In genomic region chr11:123246749-123247497, GRCh38 we compare ENCODE assay signal across 8 cellular contexts. TPM values are rescaled to one million over a fixed set of nuclear protein-coding genes. Genes with fewer than 3 reads are reported as not detected.
DNase-seq lines count a peak whose midpoint lies in the region; ATAC-seq and TF ChIP-seq lines count a peak whose summit lies in the region.

No MANE protein-coding gene starts in this region.

- H3K27ac Mint-ChIP-seq in activated naive CD8-positive, alpha-beta T cell treated with anti-CD3 and anti-CD28 coated beads, Interleukin-2, amount 50 U/mL, for 24 hours = no peak overlapping the region

- intact Hi-C loops in heart right ventricle (cut with DNase I) = loop anchor here in 9 of 10 donors (1.0 to 5.0 kb wide), 6 partner anchors 134 to 144 kb away; no protein-coding TSS in a partner anchor

- peaks cover 0 to 13% (median 4%) of the 10 kb centered on the region in 9 donors for H3K4me1 ChIP-seq in heart right ventricle

- peaks cover 16% of the 10 kb centered on the region for H3K27me3 Mint-ChIP-seq in activated naive CD8-positive, alpha-beta T cell treated with anti-CD3 and anti-CD28 coated beads, Interleukin-2, amount 50 U/mL, for 24 hours

- DNase-seq in ELF-1 (ENCODE audit: low read depth, low spot score) (peak; percentile 91), H7 (peak; percentile 81), NB4 (ENCODE audit: low read depth) (peak; percentile 84), T follicular helper cell (ENCODE audit: low read depth) (peak; percentile 70), heart right ventricle (peak; percentile 78 to 79), retina (peak; percentile 86), cortex of kidney (lab: John Stamatoyannopoulos, UW) (no peak)
- peak; percentile 84 for DNase-seq in activated naive CD8-positive, alpha-beta T cell treated with anti-CD3 and anti-CD28 coated beads, Interleukin-2, amount 50 U/mL, for 24 hours

- no peaks in the 10 kb centered on the region for H3K9me3 ChIP-seq in heart right ventricle

- no peaks in the 10 kb centered on the region for H3K9me3 Mint-ChIP-seq in activated naive CD8-positive, alpha-beta T cell treated with anti-CD3 and anti-CD28 coated beads, Interleukin-2, amount 50 U/mL, for 24 hours

- H3K36me3 Mint-ChIP-seq in activated naive CD8-positive, alpha-beta T cell treated with anti-CD3 and anti-CD28 coated beads, Interleukin-2, amount 50 U/mL, for 24 hours (ENCODE audit: low read depth) = no peaks in the 10 kb centered on the region

- H3K4me1 Mint-ChIP-seq in activated naive CD8-positive, alpha-beta T cell treated with anti-CD3 and anti-CD28 coated beads, Interleukin-2, amount 50 U/mL, for 24 hours = peaks cover 3% of the 10 kb centered on the region

- H3K4me3 ChIP-seq in H7 (ENCODE audit: insufficient read depth, low read depth, low read length) (no peak overlapping the region), NB4 (ENCODE audit: low read depth, low read length) (no peak overlapping the region), heart right ventricle (peak overlapping the region in 1 of 10 donors; percentile 5)

- no peaks in the 10 kb centered on the region for H3K27me3 ChIP-seq in H7 (ENCODE audit: control insufficient read depth, insufficient read depth, low read length)
- peaks cover 0 to 14% (median 6%) of the 10 kb centered on the region in 7 donors for H3K27me3 ChIP-seq in heart right ventricle

- H3K27ac ChIP-seq in heart right ventricle = no peak overlapping the region

- ATAC-seq in activated naive CD8-positive, alpha-beta T cell treated with anti-CD3 and anti-CD28 coated beads, Interleukin-2, amount 50 U/mL, for 24 hours = peak; percentile 77
- ATAC-seq in heart right ventricle = peak; percentile 68 to 86 (median 80)

- TF ChIP-seq CTCF in NB4 (IDR thresholded peaks at IDR 0.05; ENCODE audit: low read depth, low read length) (peak; percentile 98), heart right ventricle (IDR thresholded peaks at IDR 0.05) (peak; percentile 96 to 99 (median 98))

- TF ChIP-seq POLR2A in NB4 (IDR thresholded peaks at IDR 0.05; ENCODE audit: extremely low read depth, insufficient read length) = no peak

- H3K36me3 ChIP-seq in H7 (replicated peaks; ENCODE audit: control insufficient read depth, insufficient read depth, low read length) (no peaks in the 10 kb centered on the region), heart right ventricle (no peaks in the 10 kb centered on the region)

- H3K4me3 Mint-ChIP-seq in activated naive CD8-positive, alpha-beta T cell treated with anti-CD3 and anti-CD28 coated beads, Interleukin-2, amount 50 U/mL, for 24 hours = no peak overlapping the region

- 14 to 15% methylated on average over 13 of the region's 13 CpGs for WGBS in heart right ventricle, 2 donors

RNA-seq across cellular contexts. Expression of gene CLMP, which starts 51.9 kb away (rescaled TPM):
- total RNA-seq in H7 (2014; rRNA removed; shearing (Covaris generic)) = 17.6 and 24.3 TPM in 2 replicates
- total RNA-seq in heart right ventricle = 10 to 100 TPM in 2 of 10 donors, 1 to 10 TPM in 8; 1.9 to 16.9 (median 5.2) TPM
- polyA plus RNA-seq in heart right ventricle = 1 to 10 TPM; 4.1 to 8.8 TPM
